In genomic region chr5:139560752-139561654, GRCh38 we compare ENCODE assay signal across 8 cellular contexts. TPM values are rescaled to one million over a fixed set of nuclear protein-coding genes. Genes with fewer than 3 reads are reported as not detected.
A peak's percentile ranks its signal among the peaks of the same experiment; 100 is the strongest.
DNase-seq lines count a peak whose midpoint lies in the region; ATAC-seq and TF ChIP-seq lines count a peak whose summit lies in the region.

UBE2D2 (plus strand) TSS chr5:139561339; CDS start chr5:139561792, 453 bp downstream.

- peak within 1 kb of the TSS; percentile 91 to 93 (median 92) for H3K9ac ChIP-seq in skeletal muscle tissue (ENCODE audit: low read depth in 1 of 3, low read length in 3 of 3)

- H3K27me3 ChIP-seq in AG04450 (ENCODE audit: control insufficient read depth, insufficient read depth, low read length) (no peaks in the 10 kb centered on the region), WERI-Rb-1 (ENCODE audit: insufficient read depth, low read depth, severe bottlenecking) (no peaks in the 10 kb centered on the region), breast epithelium (no peaks in the 10 kb centered on the region), skeletal muscle tissue (ENCODE audit: control insufficient read depth in 3 of 3, insufficient read depth in 3 of 3, low read length in 3 of 3) (no peaks in the 10 kb centered on the region)

- H3K4me3 ChIP-seq in AG04450 (ENCODE audit: low read depth, low read length) (peak within 1 kb of the TSS; percentile 88), WERI-Rb-1 (ENCODE audit: low read depth, low read length) (peak within 1 kb of the TSS; percentile 96), breast epithelium (peak within 1 kb of the TSS; percentile 69 to 97 (median 79)), iPS-18c (ENCODE audit: insufficient read depth, low read depth, low read length) (peak within 1 kb of the TSS; percentile 84), skeletal muscle tissue (ENCODE audit: low read length in 3 of 3) (peak within 1 kb of the TSS; percentile 96 to 97 (median 96))

- intact Hi-C loops in breast epithelium (cut with DNase I; ENCODE audit: low total_unique reads) = no loop called here

- peak; percentile 34 for TF ChIP-seq POLR2A in breast epithelium (IDR thresholded peaks at IDR 0.05)

- H3K36me3 ChIP-seq in WERI-Rb-1 = peaks cover 42% of the 10 kb centered on the region
- no peaks in the 10 kb centered on the region for H3K36me3 ChIP-seq in breast epithelium
- H3K36me3 ChIP-seq in skeletal muscle tissue (ENCODE audit: control insufficient read depth in 3 of 3, insufficient read depth in 3 of 3, low read length in 3 of 3) = peaks cover 0 to 6% (median 0%) of the 10 kb centered on the region in 3 donors

- H3K27ac ChIP-seq in AG04450 (ENCODE audit: low read depth, low read length) (peak within 1 kb of the TSS; percentile 77), WERI-Rb-1 (peak within 1 kb of the TSS; percentile 98), breast epithelium (peak within 1 kb of the TSS; percentile 97 to 99), skeletal muscle tissue (ENCODE audit: low read depth, low read length) (peak within 1 kb of the TSS; percentile 94)

- ATAC-seq in GM18907 (IDR thresholded peaks at IDR 0.05; ENCODE audit: unreplicated experiment) = peak; percentile 81
- peak; percentile 79 for ATAC-seq in HG03139 (IDR thresholded peaks at IDR 0.05; ENCODE audit: unreplicated experiment)

- DNase-seq in AG04450 (ENCODE audit: low read depth, low spot score) (peak; percentile 97), NCI-H2227 (lab: John Stamatoyannopoulos, UW; ENCODE audit: unreplicated experiment) (peak; percentile 97), WERI-Rb-1 (peak; percentile 96), breast epithelium (ENCODE audit: low spot score in 2 of 2) (peak; percentile 95 to 97)

- H3K9me3 ChIP-seq in AG04450 (ENCODE audit: control insufficient read depth, insufficient read depth, low read length) = no peaks in the 10 kb centered on the region; the same call in 1 of the 2 replicates
- no peaks in the 10 kb centered on the region for H3K9me3 ChIP-seq in WERI-Rb-1 (ENCODE audit: severe bottlenecking)
- no peaks in the 10 kb centered on the region for H3K9me3 ChIP-seq in breast epithelium
- no peaks in the 10 kb centered on the region for H3K9me3 ChIP-seq in iPS-18c (ENCODE audit: control insufficient read depth, insufficient read depth, low read length)
- H3K9me3 ChIP-seq in skeletal muscle tissue (ENCODE audit: control insufficient read depth in 3 of 3, low read length in 3 of 3) = no peaks in the 10 kb centered on the region

- H3K4me1 ChIP-seq in breast epithelium (peaks cover 3 to 20% of the 10 kb centered on the region in 2 donors), skeletal muscle tissue (ENCODE audit: control insufficient read depth in 3 of 3, insufficient read depth in 3 of 3, low read length in 3 of 3) (peaks cover 30 to 37% (median 36%) of the 10 kb centered on the region in 3 donors)

- TF ChIP-seq CTCF in AG04450 (IDR thresholded peaks at IDR 0.05; ENCODE audit: low read depth, low read length) (no peak), WERI-Rb-1 (IDR thresholded peaks at IDR 0.05; ENCODE audit: low read depth, low read length) (no peak), breast epithelium (IDR thresholded peaks at IDR 0.05) (no peak)

- POLR2A ChIA-PET in AG04450 (lab: Yijun Ruan, JAX) = interaction anchor here (0.5 to 1.3 kb wide), 11 partner anchors 9 to 370 kb away, joined by 3 to 13 read pairs (median 4); partner anchors contain the start of gene STING1

- CTCF ChIA-PET in AG04450 (lab: Charles Lee) = interaction anchor here (0.5 to 0.6 kb wide), 2 partner anchors 11 to 137 kb away, joined by 3 read pairs; no protein-coding TSS in a partner anchor

RNA-seq across cellular contexts. Expression of gene UBE2D2, which starts in this region (rescaled TPM):
- polyA plus RNA-seq in AG04450 (2011; rRNA removed) = 51.5 and 60.9 TPM in 2 replicates
- polyA minus RNA-seq in AG04450 (2011; rRNA and poly(A)+ RNA removed) = 13.2 and 44.0 TPM in 2 replicates
- total RNA-seq in breast epithelium = 10 to 100 TPM; 55.1 to 68.3 (median 58.1) TPM
- 81.9 TPM for total RNA-seq in skeletal muscle tissue

Comparison
In these comparisons a context has a peak if more than half of its experiments do, and no peak if none do; other contexts are left out.
1. Peak in every context shown above with its lines: DNase-seq, ATAC-seq, H3K4me3 ChIP-seq and H3K27ac ChIP-seq.